Comparison of ENCODE assay signal across 8 cellular contexts in genomic region chr1:209202826-209203439, GRCh38.
DNase-seq lines count a peak whose midpoint lies in the region; ATAC-seq and TF ChIP-seq lines count a peak whose summit lies in the region.

No MANE protein-coding gene starts in this region.

- DNase-seq in BJ (ENCODE audit: low read depth): no peak
- DNase-seq in GM13976 (ENCODE audit: low spot score): peak; percentile 62
- DNase-seq in NCI-H2227 treated with DMSO at 0.1 percent for 48 hours (lab: John Stamatoyannopoulos, UW): peak; percentile 49
- peak; percentile 68 for DNase-seq in astrocyte of the spinal cord (ENCODE audit: low read depth, low spot score)
- DNase-seq in left lobe of liver (ENCODE audit: low spot score): no peak

- H3K4me3 ChIP-seq in BJ (ENCODE audit: low read depth, low read length): no peak overlapping the region
- H3K4me3 ChIP-seq in astrocyte of the spinal cord (ENCODE audit: low read depth, low read length): no peak overlapping the region

- TF ChIP-seq CTCF in BJ (IDR thresholded peaks at IDR 0.05; ENCODE audit: insufficient read depth, low read depth, low read length) (peak; percentile 78), GM13976 (IDR thresholded peaks at IDR 0.05; ENCODE audit: borderline replicate concordance, control extremely low read depth, extremely low read depth, insufficient read depth, missing control alignments) (peak; percentile 69), astrocyte of the spinal cord (IDR thresholded peaks at IDR 0.05; ENCODE audit: low read depth, low read length) (peak; percentile 76)

- in situ Hi-C loops in GM13976 (cut with MboI; ENCODE audit: low sequenced_read_pairs, unreplicated experiment) (no loop called here), astrocyte of the spinal cord (cut with HindIII; ENCODE audit: low sequenced_read_pairs) (no loop called here)

- CTCF ChIA-PET in BJ (lab: Yijun Ruan, JAX): interaction anchor here (0.7 to 2.7 kb wide), 22 partner anchors 8 to 553 kb away, joined by 3 to 18 read pairs (median 4); no protein-coding TSS in a partner anchor

- no peaks in the 10 kb centered on the region for H3K36me3 ChIP-seq in BJ (ENCODE audit: control insufficient read depth, insufficient read depth, low read length)

- H3K27me3 ChIP-seq in BJ (ENCODE audit: control insufficient read depth, insufficient read depth, low read length): peaks cover 2% of the 10 kb centered on the region; the same call in 1 of the 2 replicates

- POLR2A ChIA-PET in BJ (lab: Charles Lee): no interaction called here

- ATAC-seq in left lobe of liver: peak; percentile 74
- no peak for ATAC-seq in HG03521 (IDR thresholded peaks at IDR 0.05; ENCODE audit: unreplicated experiment)
- ATAC-seq in GM19328 (IDR thresholded peaks at IDR 0.05; ENCODE audit: unreplicated experiment): no peak
- no peak for ATAC-seq in HG03045 (IDR thresholded peaks at IDR 0.05; ENCODE audit: unreplicated experiment)

Comparison
In these comparisons a context has a peak if more than half of its experiments do, and no peak if none do; other contexts are left out.
1. DNase-seq: peak in GM13976 (single experiment), NCI-H2227 treated with DMSO at 0.1 percent for 48 hours (single experiment) and astrocyte of the spinal cord (single experiment); none in BJ (single experiment) and left lobe of liver (single experiment).
2. Peak in every context shown above with its lines, with median percentiles within 50 percentile points of each other: CTCF ChIP-seq.